ENCODE assay signal across 10 cellular contexts in the genomic region with DNA sequence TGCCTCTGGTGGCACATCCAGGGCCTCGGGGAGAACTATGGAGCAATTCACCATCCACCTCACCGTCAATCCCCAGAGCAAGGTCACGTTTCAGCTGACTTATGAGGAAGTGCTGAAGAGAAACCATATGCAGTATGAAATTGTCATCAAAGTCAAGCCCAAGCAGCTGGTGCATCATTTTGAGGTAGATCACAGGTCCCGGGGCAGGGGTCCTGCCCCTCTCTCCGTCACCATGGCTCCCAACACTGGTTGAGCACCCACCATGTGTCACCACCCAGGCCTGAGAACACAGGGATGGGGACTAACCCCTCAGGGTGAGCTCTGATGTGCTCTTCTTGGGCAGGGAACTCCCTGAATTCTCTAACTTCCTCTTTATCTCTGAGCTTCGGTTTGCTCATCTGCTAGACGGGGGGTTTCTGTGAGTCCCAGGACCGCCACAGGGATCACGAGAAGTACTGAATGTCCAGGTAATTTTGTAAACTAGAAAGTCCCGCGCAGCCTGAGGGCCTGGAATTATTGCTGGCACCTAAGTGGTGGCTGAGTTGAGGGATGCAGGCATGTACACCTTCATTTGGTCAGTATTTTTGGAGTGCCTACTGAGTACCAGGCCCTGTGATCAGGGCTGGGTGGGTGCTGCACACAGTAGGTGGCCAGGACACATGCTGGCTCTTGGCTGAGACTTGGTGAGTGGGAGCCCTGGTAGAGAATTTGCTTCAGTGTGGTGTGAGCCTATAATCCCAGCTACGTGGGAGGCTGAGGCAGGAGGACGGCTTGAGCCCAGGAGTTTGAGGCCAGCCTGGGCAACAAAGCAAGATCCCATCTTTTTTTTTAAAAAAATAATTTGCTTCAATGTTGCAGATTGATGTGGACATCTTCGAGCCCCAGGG. TPM values are rescaled to one million over a fixed set of nuclear protein-coding genes. Genes with fewer than 3 reads are reported as not detected.
DNase-seq lines count a peak whose midpoint lies in the region; ATAC-seq and TF ChIP-seq lines count a peak whose summit lies in the region.
"Had no signal": no experiment of that assay in that cellular context is flagged by ENCODE, and none has a peak within 500 bp of the region (broad histone marks: within the 10 kb centered on the region; RNA-seq: fewer than 3 reads in every experiment).

No MANE protein-coding gene starts in this region.

- no peaks in the 10 kb centered on the region for H3K9me3 Mint-ChIP-seq in activated CD4-positive, alpha-beta memory T cell treated with anti-CD3 and anti-CD28 coated beads, Interleukin-2, amount 10 ng/mL, durations not matched to agents 7 days and 5 days
- H3K9me3 Mint-ChIP-seq in activated CD4-positive, alpha-beta memory T cell treated with anti-CD3 and anti-CD28 coated beads for 36 hours: no peaks in the 10 kb centered on the region
- H3K9me3 Mint-ChIP-seq in Caco-2 (ENCODE audit: unreplicated experiment): no peaks in the 10 kb centered on the region

- no peak overlapping the region for H3K4me2 ChIP-seq in OCI-LY7 (ENCODE audit: low read length)

- TF ChIP-seq CTCF in OCI-LY7 (conservative IDR thresholded peaks at IDR 0.05; ENCODE audit: low read length): no peak
- no peak for TF ChIP-seq CTCF in sigmoid colon (IDR thresholded peaks at IDR 0.05)
- no peak for TF ChIP-seq CTCF in Caco-2 (IDR thresholded peaks at IDR 0.05; ENCODE audit: insufficient read depth in 1 of 2, low read depth in 1 of 2, low read length in 1 of 2, severe bottlenecking in 1 of 2, unreplicated experiment in 1 of 2)

- no peak overlapping the region for H3K27ac ChIP-seq in OCI-LY7 (ENCODE audit: low read depth, low read length, poor library complexity, severe bottlenecking)
- no peak overlapping the region for H3K27ac ChIP-seq in sigmoid colon
- H3K27ac ChIP-seq: psoas muscle had no signal

- DNase-seq in activated CD4-positive, alpha-beta memory T cell treated with anti-CD3 and anti-CD28 coated beads, Interleukin-2, amount 10 ng/mL, durations not matched to agents 7 days and 5 days: peak; percentile 2
- no peak for DNase-seq in activated CD4-positive, alpha-beta memory T cell treated with anti-CD3 and anti-CD28 coated beads for 36 hours
- DNase-seq in OCI-LY7 (ENCODE audit: low spot score): peak; percentile 12
- peak; percentile 53 for DNase-seq in sigmoid colon
- DNase-seq in Caco-2: no peak
- no peak for DNase-seq in Ammon's horn (ENCODE audit: low spot score)
- DNase-seq: psoas muscle had no signal

- H4K20me1 ChIP-seq in OCI-LY7 (ENCODE audit: insufficient read depth, low read length): no peaks in the 10 kb centered on the region

- BruUV-seq in OCI-LY7 (replicated peaks; lab: Mats Ljungman, UMichigan) (no TSS peak), Caco-2 (replicated peaks; lab: Mats Ljungman, UMichigan) (no TSS peak)

- no peaks in the 10 kb centered on the region for H3K4me1 Mint-ChIP-seq in activated CD4-positive, alpha-beta memory T cell treated with anti-CD3 and anti-CD28 coated beads, Interleukin-2, amount 10 ng/mL, durations not matched to agents 7 days and 5 days
- no peaks in the 10 kb centered on the region for H3K4me1 Mint-ChIP-seq in activated CD4-positive, alpha-beta memory T cell treated with anti-CD3 and anti-CD28 coated beads for 36 hours (ENCODE audit: low read depth)
- peaks cover 19% of the 10 kb centered on the region for H3K4me1 Mint-ChIP-seq in Caco-2 (ENCODE audit: low read depth, unreplicated experiment)

- WGBS in sigmoid colon, 2 donors: 72 to 82% methylated on average over 14 of the region's 14 CpGs

- H3K27me3 ChIP-seq in sigmoid colon (no peaks in the 10 kb centered on the region), Caco-2 (replicated peaks; ENCODE audit: control insufficient read depth, insufficient read depth, low read length) (no peaks in the 10 kb centered on the region)

- H3K79me2 ChIP-seq in OCI-LY7 (ENCODE audit: insufficient read depth, low read depth, low read length): no peaks in the 10 kb centered on the region

- peak overlapping the region; percentile 16; the same call in 1 of the 2 replicates for H2AFZ ChIP-seq in OCI-LY7 (ENCODE audit: low read length)

- no peak overlapping the region for H3K4me3 ChIP-seq in OCI-LY7 (ENCODE audit: low read depth, low read length, poor library complexity, severe bottlenecking)
- H3K4me3 ChIP-seq in sigmoid colon: no peak overlapping the region
- no peak overlapping the region for H3K4me3 ChIP-seq in Caco-2 (ENCODE audit: low read depth, low read length)
- H3K4me3 ChIP-seq: psoas muscle had no signal

- H3K9me2 ChIP-seq in OCI-LY7 (ENCODE audit: insufficient read depth, low read length): no peaks in the 10 kb centered on the region

- CTCF ChIA-PET in activated CD4-positive, alpha-beta memory T cell treated with anti-CD3 and anti-CD28 coated beads, Interleukin-2, amount 10 ng/mL, durations not matched to agents 7 days and 5 days (lab: Charles Lee): interaction anchor here (0.5 kb wide), 1 partner anchor 113 kb away, joined by 3 read pairs; no protein-coding TSS in a partner anchor
- CTCF ChIA-PET in activated CD4-positive, alpha-beta memory T cell treated with anti-CD3 and anti-CD28 coated beads for 36 hours (lab: Charles Lee): interaction anchor here (0.7 kb wide), 1 partner anchor 19 kb away, joined by 3 read pairs; no protein-coding TSS in a partner anchor
- CTCF ChIA-PET in OCI-LY7 (lab: Charles Lee; ENCODE audit: unreplicated experiment): no interaction called here
- CTCF ChIA-PET in Caco-2 (lab: Charles Lee): no interaction called here

- no peak overlapping the region for H3K4me3 Mint-ChIP-seq in activated CD4-positive, alpha-beta memory T cell treated with anti-CD3 and anti-CD28 coated beads, Interleukin-2, amount 10 ng/mL, durations not matched to agents 7 days and 5 days
- H3K4me3 Mint-ChIP-seq in activated CD4-positive, alpha-beta memory T cell treated with anti-CD3 and anti-CD28 coated beads for 36 hours: no peak overlapping the region
- H3K4me3 Mint-ChIP-seq in Caco-2 (ENCODE audit: unreplicated experiment): no peak overlapping the region

- no peak for TF ChIP-seq EP300 in sigmoid colon (IDR thresholded peaks at IDR 0.05)

- ATAC-seq in HG02759 (IDR thresholded peaks at IDR 0.05; ENCODE audit: unreplicated experiment) (peak; percentile 82), GM19324 (IDR thresholded peaks at IDR 0.05; ENCODE audit: low FRiP score, unreplicated experiment) (no peak)
- ATAC-seq: psoas muscle had no signal

- POLR2A ChIA-PET in activated CD4-positive, alpha-beta memory T cell treated with anti-CD3 and anti-CD28 coated beads, Interleukin-2, amount 10 ng/mL, durations not matched to agents 7 days and 5 days (lab: Charles Lee): interaction anchor here (0.7 to 2.0 kb wide), 3 partner anchors 9 to 472 kb away, joined by 4 to 10 read pairs (median 5); a partner anchor contains a TSS
- POLR2A ChIA-PET in activated CD4-positive, alpha-beta memory T cell treated with anti-CD3 and anti-CD28 coated beads for 36 hours (lab: Charles Lee): interaction anchor here (1.0 kb wide), 1 partner anchor 8 kb away, joined by 3 read pairs; no protein-coding TSS in a partner anchor
- POLR2A ChIA-PET in OCI-LY7 (lab: Charles Lee) (no interaction called here), Caco-2 (lab: Charles Lee) (no interaction called here)

- intact Hi-C loops in activated CD4-positive, alpha-beta memory T cell treated with anti-CD3 and anti-CD28 coated beads for 36 hours (cut with micrococcal nuclease): no loop called here
- intact Hi-C loops in OCI-LY7 (cut with micrococcal nuclease; ENCODE audit: unreplicated experiment): no loop called here
- intact Hi-C loops in sigmoid colon (cut with DNase I): loop anchor here (10.0 kb wide), 1 partner anchor 155 kb away; no protein-coding TSS in a partner anchor
- intact Hi-C loops in Caco-2 (cut with micrococcal nuclease; ENCODE audit: unreplicated experiment): no loop called here

- H3K4me1 ChIP-seq in OCI-LY7 (ENCODE audit: insufficient read depth, low read length, poor library complexity, severe bottlenecking) (peaks cover 5% of the 10 kb centered on the region), sigmoid colon (no peaks in the 10 kb centered on the region), Caco-2 (peaks cover 25% of the 10 kb centered on the region)
- H3K4me1 ChIP-seq: psoas muscle had no signal

- no peak overlapping the region for H3K27ac Mint-ChIP-seq in activated CD4-positive, alpha-beta memory T cell treated with anti-CD3 and anti-CD28 coated beads, Interleukin-2, amount 10 ng/mL, durations not matched to agents 7 days and 5 days
- H3K27ac Mint-ChIP-seq in activated CD4-positive, alpha-beta memory T cell treated with anti-CD3 and anti-CD28 coated beads for 36 hours: no peak overlapping the region
- no peak overlapping the region for H3K27ac Mint-ChIP-seq in Caco-2 (ENCODE audit: unreplicated experiment)

- H3K36me3 Mint-ChIP-seq in activated CD4-positive, alpha-beta memory T cell treated with anti-CD3 and anti-CD28 coated beads, Interleukin-2, amount 10 ng/mL, durations not matched to agents 7 days and 5 days (ENCODE audit: low read depth): no peaks in the 10 kb centered on the region
- no peaks in the 10 kb centered on the region for H3K36me3 Mint-ChIP-seq in activated CD4-positive, alpha-beta memory T cell treated with anti-CD3 and anti-CD28 coated beads for 36 hours
- no peaks in the 10 kb centered on the region for H3K36me3 Mint-ChIP-seq in Caco-2 (ENCODE audit: insufficient read depth, unreplicated experiment)

- H3K36me3 ChIP-seq in OCI-LY7 (ENCODE audit: insufficient read depth, low read length) (no peaks in the 10 kb centered on the region), sigmoid colon (no peaks in the 10 kb centered on the region), Caco-2 (ENCODE audit: control insufficient read depth, insufficient read depth, low read length) (no peaks in the 10 kb centered on the region)

- TF ChIP-seq POLR2A in sigmoid colon (IDR thresholded peaks at IDR 0.05): no peak

- no peaks in the 10 kb centered on the region for H3K9me3 ChIP-seq in OCI-LY7 (ENCODE audit: low read length)
- no peaks in the 10 kb centered on the region for H3K9me3 ChIP-seq in sigmoid colon
- H3K9me3 ChIP-seq in Caco-2: no peaks in the 10 kb centered on the region
- H3K9me3 ChIP-seq: psoas muscle had no signal

- peaks cover 14% of the 10 kb centered on the region for H3K27me3 Mint-ChIP-seq in activated CD4-positive, alpha-beta memory T cell treated with anti-CD3 and anti-CD28 coated beads, Interleukin-2, amount 10 ng/mL, durations not matched to agents 7 days and 5 days
- H3K27me3 Mint-ChIP-seq in activated CD4-positive, alpha-beta memory T cell treated with anti-CD3 and anti-CD28 coated beads for 36 hours: peaks cover 4% of the 10 kb centered on the region
- no peaks in the 10 kb centered on the region for H3K27me3 Mint-ChIP-seq in Caco-2 (ENCODE audit: insufficient read depth, unreplicated experiment)

RNA-seq across cellular contexts. Expression of a gene that starts 2.3 kb away (rescaled TPM):
- total RNA-seq in activated CD4-positive, alpha-beta memory T cell treated with anti-CD3 and anti-CD28 coated beads, Interleukin-2, amount 10 ng/mL, durations not matched to agents 7 days and 5 days: not detected
- not detected for total RNA-seq in activated CD4-positive, alpha-beta memory T cell treated with anti-CD3 and anti-CD28 coated beads for 36 hours
- total RNA-seq in OCI-LY7 (2014; rRNA removed; shearing (Covaris generic)): not detected in 2 replicates
- total RNA-seq in OCI-LY7 (2022) (not detected in 2 replicates), sigmoid colon (not detected), Caco-2 (2022) (0.49 TPM in 1 of 2 replicates, not detected in the other)
- under 1 TPM in 1 of 3 donors, not detected in 2; 0.85 TPM for polyA plus RNA-seq in sigmoid colon
- total RNA-seq: A673, psoas muscle had no signal

RNA-seq across cellular contexts. Expression of a gene that starts 8.9 kb away (rescaled TPM):
- total RNA-seq in activated CD4-positive, alpha-beta memory T cell treated with anti-CD3 and anti-CD28 coated beads, Interleukin-2, amount 10 ng/mL, durations not matched to agents 7 days and 5 days: 10 to 100 TPM; 17.8 to 19.1 TPM
- total RNA-seq in activated CD4-positive, alpha-beta memory T cell treated with anti-CD3 and anti-CD28 coated beads for 36 hours: 10 to 100 TPM; 16.9 to 21.7 TPM
- 27.6 and 38.6 TPM in 2 replicates for total RNA-seq in OCI-LY7 (2014; rRNA removed; shearing (Covaris generic))
- 27.5 and 29.6 TPM in 2 replicates for total RNA-seq in OCI-LY7 (2022)
- 10 to 100 TPM; 17.1 to 19.4 (median 19.0) TPM for total RNA-seq in sigmoid colon
- 10 to 100 TPM in 2 of 3 donors, 1 to 10 TPM in 1; 7.4 to 11.4 (median 10.7) TPM for polyA plus RNA-seq in sigmoid colon
- total RNA-seq in Caco-2 (2022): 39.2 and 40.5 TPM in 2 replicates

RNA-seq across cellular contexts. Expression of a gene that starts 14.9 kb away (rescaled TPM):
- not detected for total RNA-seq in activated CD4-positive, alpha-beta memory T cell treated with anti-CD3 and anti-CD28 coated beads, Interleukin-2, amount 10 ng/mL, durations not matched to agents 7 days and 5 days
- total RNA-seq in activated CD4-positive, alpha-beta memory T cell treated with anti-CD3 and anti-CD28 coated beads for 36 hours: not detected
- not detected in 2 replicates for total RNA-seq in OCI-LY7 (2014; rRNA removed; shearing (Covaris generic))
- total RNA-seq in OCI-LY7 (2022) (not detected in 2 replicates), sigmoid colon (1 to 10 TPM in 1 of 4 donors, under 1 TPM in 2, not detected in 1; 0.14 to 2.3 (median 0.36) TPM), Caco-2 (2022) (0.23 and 0.27 TPM in 2 replicates)
- under 1 TPM in 1 of 3 donors, not detected in 2; 0.95 TPM for polyA plus RNA-seq in sigmoid colon
- total RNA-seq: A673 had no signal

RNA-seq across cellular contexts. Expression of a gene that starts 50.8 kb away (rescaled TPM):
- total RNA-seq in activated CD4-positive, alpha-beta memory T cell treated with anti-CD3 and anti-CD28 coated beads, Interleukin-2, amount 10 ng/mL, durations not matched to agents 7 days and 5 days: 10 to 100 TPM; 16.0 to 16.2 TPM
- total RNA-seq in activated CD4-positive, alpha-beta memory T cell treated with anti-CD3 and anti-CD28 coated beads for 36 hours: 1 to 10 TPM; 4.3 to 6.3 TPM
- total RNA-seq in OCI-LY7 (2014; rRNA removed; shearing (Covaris generic)): 2.1 and 13.3 TPM in 2 replicates
- total RNA-seq in OCI-LY7 (2022): 2.2 and 4.6 TPM in 2 replicates
- total RNA-seq in sigmoid colon: 10 to 100 TPM in 1 of 4 donors, 1 to 10 TPM in 3; 2.5 to 12.2 (median 6.7) TPM
- polyA plus RNA-seq in sigmoid colon: 1 to 10 TPM in 1 of 3 donors, not detected in 2; 5.4 TPM
- 3.7 and 4.1 TPM in 2 replicates for total RNA-seq in Caco-2 (2022)

RNA-seq across cellular contexts. Expression of a gene that starts 55.2 kb away (rescaled TPM):
- 1 to 10 TPM; 3.3 to 4.4 TPM for total RNA-seq in activated CD4-positive, alpha-beta memory T cell treated with anti-CD3 and anti-CD28 coated beads, Interleukin-2, amount 10 ng/mL, durations not matched to agents 7 days and 5 days
- total RNA-seq in activated CD4-positive, alpha-beta memory T cell treated with anti-CD3 and anti-CD28 coated beads for 36 hours: 1 to 10 TPM in 1 of 2 experiments, not detected in 1; 1.1 TPM
- total RNA-seq in OCI-LY7 (2014; rRNA removed; shearing (Covaris generic)): 0.28 and 2.7 TPM in 2 replicates
- total RNA-seq in OCI-LY7 (2022) (1.7 and 2.8 TPM in 2 replicates), sigmoid colon (10 to 100 TPM in 1 of 4 donors, 1 to 10 TPM in 3; 4.2 to 12.7 (median 6.9) TPM), Caco-2 (2022) (1.8 TPM in 1 of 2 replicates, not detected in the other)
- 10 to 100 TPM in 1 of 3 donors, 1 to 10 TPM in 1, not detected in 1; 7.2 to 11.1 TPM for polyA plus RNA-seq in sigmoid colon
- total RNA-seq: A673 had no signal

Comparison
In these comparisons a context has a peak if more than half of its experiments do, and no peak if none do; other contexts are left out.
1. DNase-seq: peak in activated CD4-positive, alpha-beta memory T cell treated with anti-CD3 and anti-CD28 coated beads, Interleukin-2, amount 10 ng/mL, durations not matched to agents 7 days and 5 days (single experiment), OCI-LY7 (single experiment) and sigmoid colon (single experiment); none in activated CD4-positive, alpha-beta memory T cell treated with anti-CD3 and anti-CD28 coated beads for 36 hours (single experiment), Caco-2 (0 of 2) and Ammon's horn (single experiment).
2. CTCF ChIA-PET loops: an anchor here in activated CD4-positive, alpha-beta memory T cell treated with anti-CD3 and anti-CD28 coated beads, Interleukin-2, amount 10 ng/mL, durations not matched to agents 7 days and 5 days (0.5 kb wide) and activated CD4-positive, alpha-beta memory T cell treated with anti-CD3 and anti-CD28 coated beads for 36 hours (0.7 kb wide); none called in OCI-LY7 and Caco-2.
3. POLR2A ChIA-PET loops: an anchor here in activated CD4-positive, alpha-beta memory T cell treated with anti-CD3 and anti-CD28 coated beads, Interleukin-2, amount 10 ng/mL, durations not matched to agents 7 days and 5 days (0.7 to 2.0 kb wide) and activated CD4-positive, alpha-beta memory T cell treated with anti-CD3 and anti-CD28 coated beads for 36 hours (1.0 kb wide); none called in OCI-LY7 and Caco-2.